In genomic region chr18:54233761-54234160, GRCh38 we compare ENCODE assay signal across 18 cellular contexts. TPM values are rescaled to one million over a fixed set of nuclear protein-coding genes. Genes with fewer than 3 reads are reported as not detected.
A peak's percentile ranks its signal among the peaks of the same experiment; 100 is the strongest.
DNase-seq lines count a peak whose midpoint lies in the region; ATAC-seq, FAIRE-seq and TF ChIP-seq lines count a peak whose summit lies in the region.
"Had no signal": no experiment of that assay in that cellular context is flagged by ENCODE, and none has a peak within 500 bp of the region (broad histone marks: within the 10 kb centered on the region; RNA-seq: fewer than 3 reads in every experiment).

No MANE protein-coding gene starts in this region.

- no peak overlapping the region for H3K4me2 ChIP-seq in endothelial cell of umbilical vein (ENCODE audit: insufficient read depth, low read length)

- no peaks in the 10 kb centered on the region for H4K20me1 ChIP-seq in endothelial cell of umbilical vein (replicated peaks; ENCODE audit: control insufficient read depth, extremely low read depth, insufficient read depth, low read length)

- H3K27me3 ChIP-seq in RWPE2 (ENCODE audit: insufficient read depth, poor library complexity, severe bottlenecking) = no peaks in the 10 kb centered on the region
- no peaks in the 10 kb centered on the region for H3K27me3 ChIP-seq in endothelial cell of umbilical vein (ENCODE audit: control insufficient read depth in 2 of 2, insufficient read depth in 2 of 2, low read length in 2 of 2)
- H3K27me3 ChIP-seq in foreskin keratinocyte = no peaks in the 10 kb centered on the region

- H3K27ac ChIP-seq in RWPE2 (ENCODE audit: poor library complexity, severe bottlenecking) = peak overlapping the region; percentile 29
- peak overlapping the region; percentile 14 for H3K27ac ChIP-seq in endothelial cell of umbilical vein (ENCODE audit: insufficient read depth, low read depth, low read length)
- peak overlapping the region; percentile 59 for H3K27ac ChIP-seq in foreskin keratinocyte
- H3K27ac ChIP-seq: GM23248 had no signal

- H3K4me1 ChIP-seq in RWPE2 (ENCODE audit: insufficient read depth, poor library complexity, severe bottlenecking) (peaks cover 5% of the 10 kb centered on the region), endothelial cell of umbilical vein (ENCODE audit: control insufficient read depth, extremely low read depth, insufficient read depth, low read length) (peaks cover 47% of the 10 kb centered on the region), foreskin keratinocyte (peaks cover 9% of the 10 kb centered on the region)

- no peaks in the 10 kb centered on the region for H3K36me3 ChIP-seq in RWPE2 (ENCODE audit: low read depth)
- no peaks in the 10 kb centered on the region for H3K36me3 ChIP-seq in endothelial cell of umbilical vein (ENCODE audit: control insufficient read depth in 2 of 2, extremely low read depth in 1 of 2, insufficient read depth in 2 of 2, low read length in 2 of 2)

- intact Hi-C loops in endothelial cell of umbilical vein (cut with micrococcal nuclease) = loop anchor here (1.0 kb wide), 2 partner anchors 9 to 36 kb away; partner anchors contain the start of genes MBD2 and POLI

- H3K9me3 ChIP-seq in RWPE2 (ENCODE audit: severe bottlenecking) (no peaks in the 10 kb centered on the region), endothelial cell of umbilical vein (replicated peaks; ENCODE audit: control insufficient read depth, insufficient read depth, low read length) (no peaks in the 10 kb centered on the region)

- no peak overlapping the region for H3K9ac ChIP-seq in endothelial cell of umbilical vein (replicated peaks; ENCODE audit: extremely low read depth, insufficient read depth, low read length)
- H3K9ac ChIP-seq: GM23248 had no signal

- CTCF ChIA-PET in endothelial cell of umbilical vein (lab: Charles Lee) = interaction anchor here (1.0 to 1.7 kb wide), 4 partner anchors 9 to 36 kb away, joined by 3 to 8 read pairs (median 6); partner anchors contain the start of genes MBD2 and POLI

- no peak for TF ChIP-seq POLR2A in endothelial cell of umbilical vein (IDR thresholded peaks at IDR 0.05; ENCODE audit: low read depth, low read length)

- H3K4me3 ChIP-seq in RWPE2 (ENCODE audit: severe bottlenecking) (no peak overlapping the region), endothelial cell of umbilical vein (replicated peaks in 1 of 3; ENCODE audit: insufficient read depth in 1 of 3, low read depth in 1 of 3, low read length in 3 of 3) (no peak overlapping the region)
- H3K4me3 ChIP-seq: GM12878, GM23248 had no signal

- BruUV-seq in endothelial cell of umbilical vein (replicated peaks; lab: Mats Ljungman, UMichigan) = no TSS peak

- POLR2A ChIA-PET in endothelial cell of umbilical vein (lab: Charles Lee) = interaction anchor here (1.3 kb wide), 1 partner anchor 36 kb away, joined by 4 read pairs; the partner anchor contains the start of gene POLI

- TF ChIP-seq CTCF in RWPE2 (IDR thresholded peaks at IDR 0.05; ENCODE audit: poor library complexity, severe bottlenecking) (no peak), endothelial cell of umbilical vein (IDR thresholded peaks at IDR 0.05; ENCODE audit: extremely low read depth in 1 of 2, insufficient read depth in 1 of 2, low read depth in 1 of 2, low read length in 2 of 2) (no peak), foreskin keratinocyte (conservative IDR thresholded peaks at IDR 0.05) (no peak)

- no peaks in the 10 kb centered on the region for H3K79me2 ChIP-seq in endothelial cell of umbilical vein (ENCODE audit: control insufficient read depth, insufficient read depth, low read length)

- no peak for FAIRE-seq in endothelial cell of umbilical vein (lab: Jason Lieb, UNC)
- FAIRE-seq: GM12878 had no signal

- ATAC-seq in RWPE2 (ENCODE audit: low read depth) (no peak), foreskin keratinocyte (no peak), GM21737 (IDR thresholded peaks at IDR 0.05; ENCODE audit: unreplicated experiment) (no peak), GM18861 (IDR thresholded peaks at IDR 0.05; ENCODE audit: unreplicated experiment) (no peak)
- ATAC-seq: GM12878 had no signal

- no peak for DNase-seq in RWPE2 (ENCODE audit: low spot score)
- DNase-seq in endothelial cell of umbilical vein (ENCODE audit: low read depth, low spot score) = no peak
- no peak for DNase-seq in foreskin keratinocyte
- DNase-seq in activated CD4-positive, alpha-beta T cell treated with anti-CD3 and anti-CD28 coated beads for 1 hour = no peak
- DNase-seq: C1 segment of cervical spinal cord; Calu3; CD4-positive, alpha-beta memory T cell; COR-L47; DMS153; DMS79; EL; GDM1; GM23248; H7; HCEC 1CT had no signal

- no peak overlapping the region for H2AFZ ChIP-seq in endothelial cell of umbilical vein (ENCODE audit: low read depth, low read length)
- H2AFZ ChIP-seq: GM23248 had no signal

- dilution Hi-C loops in endothelial cell of umbilical vein (cut with MboI; ENCODE audit: extremely low pct_ligation_motif_present, low sequenced_read_pairs) = no loop called here

- no peaks in the 10 kb centered on the region for H3K9me1 ChIP-seq in endothelial cell of umbilical vein (replicated peaks; ENCODE audit: control insufficient read depth, extremely low read depth, insufficient read depth, low read length)

TF ChIP-seq in endothelial cell of umbilical vein, 7 proteins besides CTCF, POLR2A, EP300 and RAD21:
- TF ChIP-seq FOS (IDR thresholded peaks at IDR 0.05; ENCODE audit: borderline replicate concordance, insufficient read depth, low read length) (no peak), GATA2 (IDR thresholded peaks at IDR 0.05; ENCODE audit: insufficient read depth, insufficient read length, low read depth, low read length) (no peak), EZH2 (IDR thresholded peaks at IDR 0.05; ENCODE audit: borderline replicate concordance, low read depth, low read length, severe bottlenecking) (no peak), POLR2AphosphoS5 (IDR thresholded peaks at IDR 0.05; ENCODE audit: insufficient read depth, low read depth, low read length) (no peak), MAX (IDR thresholded peaks at IDR 0.05; ENCODE audit: insufficient read depth, insufficient read length) (no peak), JUN (IDR thresholded peaks at IDR 0.05; ENCODE audit: borderline replicate concordance, insufficient read depth, insufficient read length, low read depth) (no peak), MYC (IDR thresholded peaks at IDR 0.05; ENCODE audit: low read depth, low read length) (no peak)

RNA-seq across cellular contexts. Expression of gene MBD2, which starts 9.3 kb away (rescaled TPM):
- total RNA-seq in endothelial cell of umbilical vein = 105 and 110 TPM in 2 replicates
- polyA plus RNA-seq in endothelial cell of umbilical vein = 38.4 and 86.8 TPM in 2 replicates
- polyA plus RNA-seq in endothelial cell of umbilical vein (2011; cell fraction: cytosol; rRNA removed) = 35.0 and 38.1 TPM in 2 replicates
- 37.2 and 40.5 TPM in 2 replicates for polyA plus RNA-seq in endothelial cell of umbilical vein (2011; cell fraction: nucleus; rRNA removed)
- 33.8 and 39.3 TPM in 2 replicates for polyA plus RNA-seq in endothelial cell of umbilical vein (2012)
- polyA minus RNA-seq in endothelial cell of umbilical vein = 35.4 and 38.3 TPM in 2 replicates
- 54.4 TPM for polyA minus RNA-seq in endothelial cell of umbilical vein (2011; cell fraction: cytosol; rRNA and poly(A)+ RNA removed)
- 27.7 and 39.6 TPM in 2 replicates for polyA minus RNA-seq in endothelial cell of umbilical vein (2011; cell fraction: nucleus; rRNA and poly(A)+ RNA removed)
- total RNA-seq in foreskin keratinocyte = 113 and 123 TPM in 2 replicates
- polyA plus RNA-seq in foreskin keratinocyte = 119 and 163 TPM in 2 replicates

RNA-seq across cellular contexts. Expression of gene POLI, which starts 35.6 kb away (rescaled TPM):
- total RNA-seq in endothelial cell of umbilical vein (16.8 and 19.6 TPM in 2 replicates), foreskin keratinocyte (12.4 and 13.4 TPM in 2 replicates)
- polyA plus RNA-seq in endothelial cell of umbilical vein (10.4 and 10.9 TPM in 2 replicates), foreskin keratinocyte (4.8 and 6.3 TPM in 2 replicates)
- polyA plus RNA-seq in endothelial cell of umbilical vein (2011; cell fraction: cytosol; rRNA removed) = 6.0 and 8.5 TPM in 2 replicates
- polyA plus RNA-seq in endothelial cell of umbilical vein (2011; cell fraction: nucleus; rRNA removed) = 64.1 and 79.0 TPM in 2 replicates
- polyA plus RNA-seq in endothelial cell of umbilical vein (2012) = 13.1 and 15.1 TPM in 2 replicates
- 13.5 and 16.3 TPM in 2 replicates for polyA minus RNA-seq in endothelial cell of umbilical vein
- polyA minus RNA-seq in endothelial cell of umbilical vein (2011; cell fraction: cytosol; rRNA and poly(A)+ RNA removed) = 2.8 TPM
- polyA minus RNA-seq in endothelial cell of umbilical vein (2011; cell fraction: nucleus; rRNA and poly(A)+ RNA removed) = 22.8 and 32.6 TPM in 2 replicates
